ENCODE assay signal across 25 cellular contexts in genomic region chr3:46470831-46471230, GRCh38. TPM values are rescaled to one million over a fixed set of nuclear protein-coding genes. Genes with fewer than 3 reads are reported as not detected.
DNase-seq lines count a peak whose midpoint lies in the region; ATAC-seq and TF ChIP-seq lines count a peak whose summit lies in the region.
"Had no signal": no experiment of that assay in that cellular context is flagged by ENCODE, and none has a peak within 500 bp of the region (broad histone marks: within the 10 kb centered on the region; RNA-seq: fewer than 3 reads in every experiment).

No MANE protein-coding gene starts in this region.

- no peak overlapping the region for H3K4me2 ChIP-seq in H9 (ENCODE audit: insufficient read depth, insufficient read length, low read length)

- no peak overlapping the region for H4K8ac ChIP-seq in H9 (replicated peaks; ENCODE audit: insufficient read length, low read depth, low read length)

- H3K4me3 Mint-ChIP-seq in Caco-2 (ENCODE audit: unreplicated experiment), result no peak overlapping the region
- H3K4me3 Mint-ChIP-seq in H9, result no peak overlapping the region
- H3K4me3 Mint-ChIP-seq in activated T-helper 2 cell treated with anti-CD3 and anti-CD28 coated beads, Interferon-gamma antibody, Interleukin-2, Interleukin-4, amounts not matched to agents 10 μg/mL and 5 μg/mL and 100 μg/mL, durations not matched to agents 14 hours and 24 hours and 36 hours (ENCODE audit: low read depth), result no peak overlapping the region
- H3K4me3 Mint-ChIP-seq: B cell; CD8-positive, alpha-beta memory T cell had no signal

- no peak overlapping the region for H2AFZ ChIP-seq in H9 (ENCODE audit: low read length)

- H3K27ac ChIP-seq in H9 (ENCODE audit: insufficient read length, low read depth, low read length) (no peak overlapping the region), coronary artery (no peak overlapping the region), neutrophil (peak overlapping the region; percentile 79)
- H3K27ac ChIP-seq: C4-2B, Peyer's patch had no signal

- H3K27ac Mint-ChIP-seq in Caco-2 (ENCODE audit: unreplicated experiment) (peak overlapping the region; percentile 67), H9 (no peak overlapping the region)
- H3K27ac Mint-ChIP-seq in activated T-helper 2 cell treated with anti-CD3 and anti-CD28 coated beads, Interferon-gamma antibody, Interleukin-2, Interleukin-4, amounts not matched to agents 10 μg/mL and 5 μg/mL and 100 μg/mL, durations not matched to agents 14 hours and 24 hours and 36 hours, result no peak overlapping the region
- H3K27ac Mint-ChIP-seq: B cell; CD8-positive, alpha-beta memory T cell had no signal

- H3K4me1 ChIP-seq in Caco-2, result no peaks in the 10 kb centered on the region
- no peaks in the 10 kb centered on the region for H3K4me1 ChIP-seq in H9 (ENCODE audit: insufficient read depth, low read length)
- peaks cover 84% of the 10 kb centered on the region in 2 experiments for H3K4me1 ChIP-seq in neutrophil (ENCODE audit: control insufficient read depth in 1 of 2, insufficient read depth in 1 of 2, low read depth in 1 of 2, low read length in 1 of 2)
- H3K4me1 ChIP-seq: Peyer's patch had no signal

- H3K9me3 Mint-ChIP-seq in Caco-2 (ENCODE audit: unreplicated experiment) (peaks cover 20% of the 10 kb centered on the region), H9 (peaks cover 10 to 12% of the 10 kb centered on the region in 2 experiments)
- H3K9me3 Mint-ChIP-seq in activated T-helper 2 cell treated with anti-CD3 and anti-CD28 coated beads, Interferon-gamma antibody, Interleukin-2, Interleukin-4, amounts not matched to agents 10 μg/mL and 5 μg/mL and 100 μg/mL, durations not matched to agents 14 hours and 24 hours and 36 hours, result peaks cover 17% of the 10 kb centered on the region

- H3K23ac ChIP-seq in H9 (ENCODE audit: insufficient read length, low read depth, low read length), result no peak overlapping the region

- H3K27me3 ChIP-seq in Caco-2 (replicated peaks; ENCODE audit: control insufficient read depth, insufficient read depth, low read length) (no peaks in the 10 kb centered on the region), H9 (ENCODE audit: insufficient read depth, low read length) (no peaks in the 10 kb centered on the region; the same call in 1 of the 2 replicates), neutrophil (no peaks in the 10 kb centered on the region)
- H3K27me3 ChIP-seq: Peyer's patch had no signal

- no peaks in the 10 kb centered on the region for H4K20me1 ChIP-seq in H9 (ENCODE audit: control insufficient read depth, insufficient read depth, insufficient read length)

- no peaks in the 10 kb centered on the region for H3K79me1 ChIP-seq in H9 (ENCODE audit: insufficient read depth, low read depth, low read length, poor library complexity, severe bottlenecking)

- no peak overlapping the region for H2BK20ac ChIP-seq in H9 (ENCODE audit: low read depth, low read length, poor library complexity, severe bottlenecking)

- H3K9ac ChIP-seq in H9 (ENCODE audit: extremely low read depth, insufficient read length, low read length), result no peak overlapping the region

- H3K4me1 Mint-ChIP-seq in Caco-2 (ENCODE audit: low read depth, unreplicated experiment), result no peaks in the 10 kb centered on the region
- 0 out of 4 replicates have a peak, but pooled peaks cover 0 to 4% of the 10 kb centered on the region in 2 experiments for H3K4me1 Mint-ChIP-seq in H9
- H3K4me1 Mint-ChIP-seq in activated T-helper 2 cell treated with anti-CD3 and anti-CD28 coated beads, Interferon-gamma antibody, Interleukin-2, Interleukin-4, amounts not matched to agents 10 μg/mL and 5 μg/mL and 100 μg/mL, durations not matched to agents 14 hours and 24 hours and 36 hours (ENCODE audit: low read depth), result no peaks in the 10 kb centered on the region
- H3K4me1 Mint-ChIP-seq: B cell; CD8-positive, alpha-beta memory T cell had no signal

- no peak overlapping the region for H3K14ac ChIP-seq in H9 (ENCODE audit: insufficient read depth, low read length)

- H2BK12ac ChIP-seq in H9 (ENCODE audit: insufficient read length, low read depth, low read length), result no peak overlapping the region

- WGBS in H9 (ENCODE audit: extremely low coverage, insufficient read length, low lambda C conversion rate), result no CpG with 5 or more reads among the region's 4 CpGs

- H4K5ac ChIP-seq in H9 (ENCODE audit: insufficient read length, low read depth, low read length), result no peak overlapping the region

- BruUV-seq in Caco-2 (replicated peaks; lab: Mats Ljungman, UMichigan), result no TSS peak

- no peak overlapping the region for H3K56ac ChIP-seq in H9 (ENCODE audit: insufficient read length, low read depth, low read length)

- no peak overlapping the region for H4K91ac ChIP-seq in H9 (ENCODE audit: insufficient read length, low read depth, low read length)

- H3K36me3 ChIP-seq in Caco-2 (ENCODE audit: control insufficient read depth, insufficient read depth, low read length) (no peaks in the 10 kb centered on the region), neutrophil (no peaks in the 10 kb centered on the region)
- H3K36me3 ChIP-seq: Peyer's patch had no signal

- ATAC-seq in GM18861 (IDR thresholded peaks at IDR 0.05; ENCODE audit: unreplicated experiment), result no peak

- no peaks in the 10 kb centered on the region for H3K36me3 Mint-ChIP-seq in Caco-2 (ENCODE audit: insufficient read depth, unreplicated experiment)
- H3K36me3 Mint-ChIP-seq in H9 (ENCODE audit: insufficient read depth in 1 of 3, low read depth in 3 of 3), result peaks cover 4 to 14% (median 6%) of the 10 kb centered on the region in 3 experiments; a peak in 6 of 7 replicates
- H3K36me3 Mint-ChIP-seq in activated T-helper 2 cell treated with anti-CD3 and anti-CD28 coated beads, Interferon-gamma antibody, Interleukin-2, Interleukin-4, amounts not matched to agents 10 μg/mL and 5 μg/mL and 100 μg/mL, durations not matched to agents 14 hours and 24 hours and 36 hours (ENCODE audit: low read depth), result no peaks in the 10 kb centered on the region

- H3K4ac ChIP-seq in H9 (ENCODE audit: low read depth, low read length), result no peak overlapping the region

- CTCF ChIA-PET in Caco-2 (lab: Charles Lee), result interaction anchor here (1.4 to 1.5 kb wide), 2 partner anchors 9 to 88 kb away, joined by 3 to 7 read pairs; no protein-coding TSS in a partner anchor

- no peaks in the 10 kb centered on the region for H3K23me2 ChIP-seq in H9 (ENCODE audit: insufficient read length, low read depth, low read length, poor library complexity, severe bottlenecking)

- 0 out of 2 replicates have a peak, but pooled peaks cover 6% of the 10 kb centered on the region for H3K9me3 ChIP-seq in Caco-2
- H3K9me3 ChIP-seq in H9 (ENCODE audit: control insufficient read depth, low read depth, low read length), result no peaks in the 10 kb centered on the region
- no peaks in the 10 kb centered on the region for H3K9me3 ChIP-seq in neutrophil
- H3K9me3 ChIP-seq: Peyer's patch had no signal

- H3K4me3 ChIP-seq in Caco-2 (ENCODE audit: low read depth, low read length), result no peak overlapping the region
- H3K4me3 ChIP-seq in coronary artery, result no peak overlapping the region
- H3K4me3 ChIP-seq in neutrophil (ENCODE audit: low read depth in 1 of 2, low read length in 1 of 2), result no peak overlapping the region
- H3K4me3 ChIP-seq: Peyer's patch had no signal

- POLR2A ChIA-PET in Caco-2 (lab: Charles Lee), result no interaction called here

- no peak overlapping the region for H3K18ac ChIP-seq in H9 (ENCODE audit: insufficient read length, low read depth, low read length)

- no peak overlapping the region for H2AK5ac ChIP-seq in H9 (ENCODE audit: insufficient read length, low read length)

- H2BK5ac ChIP-seq in H9 (ENCODE audit: insufficient read length, low read length), result no peak overlapping the region

- TF ChIP-seq CTCF in Caco-2 (IDR thresholded peaks at IDR 0.05; ENCODE audit: insufficient read depth in 1 of 2, low read depth in 1 of 2, low read length in 1 of 2, severe bottlenecking in 1 of 2, unreplicated experiment in 1 of 2), result no peak
- TF ChIP-seq CTCF in H9 (conservative IDR thresholded peaks at IDR 0.05), result no peak
- TF ChIP-seq CTCF in coronary artery (IDR thresholded peaks at IDR 0.05), result no peak
- TF ChIP-seq CTCF in neutrophil (IDR thresholded peaks at IDR 0.05), result no peak

- H3K27me3 Mint-ChIP-seq in Caco-2 (ENCODE audit: insufficient read depth, unreplicated experiment) (peaks cover 2% of the 10 kb centered on the region), H9 (ENCODE audit: low read depth) (peaks cover 19% of the 10 kb centered on the region)
- peaks cover 38% of the 10 kb centered on the region for H3K27me3 Mint-ChIP-seq in activated T-helper 2 cell treated with anti-CD3 and anti-CD28 coated beads, Interferon-gamma antibody, Interleukin-2, Interleukin-4, amounts not matched to agents 10 μg/mL and 5 μg/mL and 100 μg/mL, durations not matched to agents 14 hours and 24 hours and 36 hours (ENCODE audit: low read depth)

- DNase-seq in Caco-2 (no peak), H9 (peak; percentile 18), coronary artery (ENCODE audit: low spot score) (peak; percentile 61)
- DNase-seq in activated naive CD4-positive, alpha-beta T cell treated with Interleukin-2 at 50 U/mL for 16 hours, result no peak
- DNase-seq in activated T-helper 2 cell treated with anti-CD3 and anti-CD28 coated beads, Interferon-gamma antibody, Interleukin-2, Interleukin-4, amounts not matched to agents 10 μg/mL and 5 μg/mL and 100 μg/mL, durations not matched to agents 14 hours and 24 hours and 36 hours (ENCODE audit: low spot score), result no peak
- DNase-seq: Calu3; CD8-positive, alpha-beta memory T cell; H7; KBM-7; NCI-H1105 treated with DMSO at 0.1 percent for 48 hours; NCI-H146; NCI-H1930; NCI-H2107; NCI-H524 treated with DMSO at 0.1 percent for 48 hours; NCI-H774; Peyer's patch; SHP77 treated with DMSO at 0.1 percent for 48 hours had no signal

- no peak overlapping the region for H2BK120ac ChIP-seq in H9 (ENCODE audit: low read depth, low read length, poor library complexity, severe bottlenecking)

- no peaks in the 10 kb centered on the region for H3K79me2 ChIP-seq in H9 (ENCODE audit: insufficient read depth, low read length)

- H3T11ph ChIP-seq in H9 (ENCODE audit: low read length), result no peak overlapping the region

- H2BK15ac ChIP-seq in H9 (ENCODE audit: low read depth, low read length), result no peak overlapping the region

- intact Hi-C loops in Caco-2 (cut with micrococcal nuclease; ENCODE audit: unreplicated experiment), result no loop called here
- intact Hi-C loops in activated T-helper 2 cell treated with anti-CD3 and anti-CD28 coated beads, Interferon-gamma antibody, Interleukin-2, Interleukin-4, amounts not matched to agents 10 μg/mL and 5 μg/mL and 100 μg/mL, durations not matched to agents 14 hours and 24 hours and 36 hours (cut with micrococcal nuclease), result no loop called here

RNA-seq across cellular contexts. Expression of gene LTF, which starts 6.1 kb away (rescaled TPM):
- not detected in 2 replicates for total RNA-seq in Caco-2 (2022)
- not detected in 2 replicates for total RNA-seq in H9 (2021)
- not detected in 2 replicates for total RNA-seq in activated T-helper 2 cell treated with anti-CD3 and anti-CD28 coated beads, Interferon-gamma antibody, Interleukin-2, Interleukin-4, amounts not matched to agents 10 μg/mL and 5 μg/mL and 100 μg/mL, durations not matched to agents 14 hours and 24 hours and 36 hours
- total RNA-seq: A673; Calu3; CD8-positive, alpha-beta memory T cell; H7; MCF 10A; OCI-LY7 had no signal

RNA-seq across cellular contexts. Expression of gene RTP3, which starts 26.9 kb away (rescaled TPM):
- total RNA-seq in Caco-2 (2022) (not detected in 2 replicates), H9 (2021) (not detected in 2 replicates)
- not detected in 2 replicates for total RNA-seq in activated T-helper 2 cell treated with anti-CD3 and anti-CD28 coated beads, Interferon-gamma antibody, Interleukin-2, Interleukin-4, amounts not matched to agents 10 μg/mL and 5 μg/mL and 100 μg/mL, durations not matched to agents 14 hours and 24 hours and 36 hours
- total RNA-seq: A673; B cell; Calu3; CD8-positive, alpha-beta memory T cell; LHCN-M2; MCF 10A; Peyer's patch had no signal

Comparison
In these comparisons a context has a peak if more than half of its experiments do, and no peak if none do; other contexts are left out.
1. DNase-seq: peak in H9 (single experiment) and coronary artery (single experiment); none in Caco-2 (0 of 2), activated naive CD4-positive, alpha-beta T cell treated with Interleukin-2 at 50 U/mL for 16 hours (single experiment) and activated T-helper 2 cell treated with anti-CD3 and anti-CD28 coated beads, Interferon-gamma antibody, Interleukin-2, Interleukin-4, amounts not matched to agents 10 μg/mL and 5 μg/mL and 100 μg/mL, durations not matched to agents 14 hours and 24 hours and 36 hours (single experiment).